Comparison of ENCODE assay signal across 8 cellular contexts in genomic region chr15:45402955-45403892, GRCh38. TPM values are rescaled to one million over a fixed set of nuclear protein-coding genes. Genes with fewer than 3 reads are reported as not detected.
DNase-seq lines count a peak whose midpoint lies in the region; ATAC-seq and TF ChIP-seq lines count a peak whose summit lies in the region.

No MANE protein-coding gene starts in this region.

- H3K27me3 ChIP-seq in A673 (replicated peaks; ENCODE audit: insufficient read depth, low read depth, low read length, poor library complexity) (no peaks in the 10 kb centered on the region), ascending aorta (no peaks in the 10 kb centered on the region), iPS DF 6.9 (ENCODE audit: control insufficient read depth, insufficient read depth, low read length) (no peaks in the 10 kb centered on the region), skeletal muscle tissue (ENCODE audit: control insufficient read depth in 3 of 3, insufficient read depth in 3 of 3, low read length in 3 of 3) (no peaks in the 10 kb centered on the region)

- DNase-seq in A673 (ENCODE audit: low spot score) (peak; percentile 10), RWPE1 (ENCODE audit: low spot score) (peak; percentile 81), ascending aorta (ENCODE audit: low spot score in 2 of 2) (peak in 1 of 2 donors; percentile 64), iPS DF 6.9 (ENCODE audit: low read depth, low spot score) (no peak)
- DNase-seq in effector CD8-positive, alpha-beta T cell (lab: John Stamatoyannopoulos, UW) = no peak

- no peak for TF ChIP-seq CTCF in A673 (conservative IDR thresholded peaks at IDR 0.05; ENCODE audit: low read depth, low read length)
- TF ChIP-seq CTCF in RWPE1 (conservative IDR thresholded peaks at IDR 0.05; ENCODE audit: low read depth) = no peak
- no peak for TF ChIP-seq CTCF in ascending aorta (IDR thresholded peaks at IDR 0.05)

- POLR2A ChIA-PET in A673 (lab: Charles Lee; ENCODE audit: low non-redundant PET) (interaction anchor here (0.6 to 1.5 kb wide), 3 partner anchors 16 to 215 kb away, joined by 3 read pairs; partner anchors contain the start of gene SHF), RWPE1 (lab: Yijun Ruan, JAX; ENCODE audit: low non-redundant PET) (no interaction called here)

- H3K4me3 ChIP-seq in A673 (ENCODE audit: low read depth, low read length, poor library complexity, severe bottlenecking) (peak overlapping the region; percentile 95), ascending aorta (peak overlapping the region; percentile 92 to 94), iPS DF 6.9 (ENCODE audit: low read length) (peak overlapping the region; percentile 91), skeletal muscle tissue (ENCODE audit: low read length in 3 of 3) (peak overlapping the region; percentile 83 to 93 (median 91))

- peak overlapping the region; percentile 89 for H3K27ac ChIP-seq in A673 (ENCODE audit: low read depth, low read length, poor library complexity, severe bottlenecking)
- peak overlapping the region; percentile 91 for H3K27ac ChIP-seq in RWPE1
- H3K27ac ChIP-seq in ascending aorta = peak overlapping the region; percentile 85 to 92
- H3K27ac ChIP-seq in iPS DF 6.9 (ENCODE audit: low read length) = no peak overlapping the region
- H3K27ac ChIP-seq in skeletal muscle tissue (ENCODE audit: low read depth, low read length) = peak overlapping the region; percentile 87

- H3K4me1 ChIP-seq in A673 (ENCODE audit: insufficient read depth, low read length, poor library complexity, severe bottlenecking) (peaks cover 17% of the 10 kb centered on the region), ascending aorta (peaks cover 3 to 18% of the 10 kb centered on the region in 2 donors), iPS DF 6.9 (ENCODE audit: control insufficient read depth, insufficient read depth, low read length) (no peaks in the 10 kb centered on the region), skeletal muscle tissue (ENCODE audit: control insufficient read depth in 3 of 3, insufficient read depth in 3 of 3, low read length in 3 of 3) (peaks cover 12 to 31% (median 18%) of the 10 kb centered on the region in 3 donors)

- H3K36me3 ChIP-seq in A673 (ENCODE audit: insufficient read depth, low read length, poor library complexity, severe bottlenecking) = peaks cover 32% of the 10 kb centered on the region
- H3K36me3 ChIP-seq in ascending aorta = peaks cover 20 to 23% of the 10 kb centered on the region in 2 donors
- H3K36me3 ChIP-seq in iPS DF 6.9 (ENCODE audit: control insufficient read depth, insufficient read depth, low read length) = peaks cover 4% of the 10 kb centered on the region; the same call in 1 of the 2 replicates
- peaks cover 11 to 16% (median 12%) of the 10 kb centered on the region in 3 donors for H3K36me3 ChIP-seq in skeletal muscle tissue (ENCODE audit: control insufficient read depth in 3 of 3, insufficient read depth in 3 of 3, low read length in 3 of 3)

- CTCF ChIA-PET in A673 (lab: Charles Lee) = interaction anchor here (1.1 to 1.8 kb wide), 2 partner anchors 55 to 240 kb away, joined by 3 to 6 read pairs; no protein-coding TSS in a partner anchor
- CTCF ChIA-PET in RWPE1 (lab: Yijun Ruan, JAX) = interaction anchor here (0.5 to 1.6 kb wide), 5 partner anchors 20 to 240 kb away, joined by 3 to 8 read pairs (median 4); no protein-coding TSS in a partner anchor

- H3K9me3 ChIP-seq in A673 (ENCODE audit: low read depth, low read length, poor library complexity, severe bottlenecking) = no peaks in the 10 kb centered on the region
- H3K9me3 ChIP-seq in ascending aorta = no peaks in the 10 kb centered on the region
- H3K9me3 ChIP-seq in iPS DF 6.9 (ENCODE audit: control insufficient read depth, insufficient read depth, low read length) = no peaks in the 10 kb centered on the region
- H3K9me3 ChIP-seq in skeletal muscle tissue (ENCODE audit: control insufficient read depth in 3 of 3, low read length in 3 of 3) = no peaks in the 10 kb centered on the region

- no TSS peak for BruUV-seq in A673 (replicated peaks; lab: Mats Ljungman, UMichigan)

- H3K9ac ChIP-seq in skeletal muscle tissue (ENCODE audit: low read depth in 1 of 3, low read length in 3 of 3) = peak overlapping the region; percentile 87 to 95 (median 94)

- peak; percentile 15 for ATAC-seq in GM18861 (IDR thresholded peaks at IDR 0.05; ENCODE audit: unreplicated experiment)
- ATAC-seq in HG03095 (IDR thresholded peaks at IDR 0.05; ENCODE audit: unreplicated experiment) = peak; percentile 37

- intact Hi-C loops in A673 (cut with micrococcal nuclease; ENCODE audit: unreplicated experiment) = loop anchor here (5.0 kb wide), 1 partner anchor 241 kb away; no protein-coding TSS in a partner anchor
- intact Hi-C loops in ascending aorta (cut with DNase I) = loop anchor here (1.0 to 10.0 kb wide), 5 partner anchors 25 to 1116 kb away; partner anchors contain the start of genes GATM and GOLM2

- WGBS in iPS DF 6.9 (ENCODE audit: insufficient coverage, insufficient read length) = no CpG with 5 or more reads among the region's 79 CpGs

RNA-seq across cellular contexts. Expression of gene GATM, which starts 24.9 kb away (rescaled TPM):
- total RNA-seq in A673 (2021) (9.5 and 11.0 TPM in 2 replicates), ascending aorta (6.1 TPM), skeletal muscle tissue (309 TPM)

Comparison
In these comparisons a context has a peak if more than half of its experiments do, and no peak if none do; other contexts are left out.
1. DNase-seq: peak in A673 (single experiment) and RWPE1 (single experiment); none in iPS DF 6.9 (single experiment) and effector CD8-positive, alpha-beta T cell (single experiment).
2. RNA of gene GATM, which starts 24.9 kb away (total RNA-seq): 309 TPM in skeletal muscle tissue (single experiment); 9.5 to 11.0 TPM in A673 and 6.1 TPM in ascending aorta (single experiment); every median in the first group is over 10 times any median in the second.
3. Peak in every context shown above with its lines, with median percentiles within 50 percentile points of each other: H3K4me3 ChIP-seq.